Comparison of ENCODE assay signal across 16 cellular contexts in genomic region chr6:24900917-24901697, GRCh38. TPM values are rescaled to one million over a fixed set of nuclear protein-coding genes. Genes with fewer than 3 reads are reported as not detected.
A peak's percentile ranks its signal among the peaks of the same experiment; 100 is the strongest.
DNase-seq lines count a peak whose midpoint lies in the region; ATAC-seq, FAIRE-seq and TF ChIP-seq lines count a peak whose summit lies in the region.
"Had no signal": no experiment of that assay in that cellular context is flagged by ENCODE, and none has a peak within 500 bp of the region (broad histone marks: within the 10 kb centered on the region; RNA-seq: fewer than 3 reads in every experiment).

No MANE protein-coding gene starts in this region.

- H3K36me3 ChIP-seq in liver (ENCODE audit: control insufficient read depth in 4 of 4, insufficient read depth in 3 of 4, low read depth in 1 of 4, low read length in 3 of 4) (no peaks in the 10 kb centered on the region), HepG2 (replicated peaks in 1 of 2; ENCODE audit: control insufficient read depth in 1 of 2, insufficient read depth in 2 of 2, low read length in 2 of 2) (no peaks in the 10 kb centered on the region), Peyer's patch (no peaks in the 10 kb centered on the region)
- H3K36me3 ChIP-seq: BE2C had no signal

- no peak for TF ChIP-seq EP300 in HepG2 (IDR thresholded peaks at IDR 0.05; ENCODE audit: low read depth in 2 of 2, low read length in 2 of 2)
- TF ChIP-seq EP300 in HepG2 (CRISPR knock-in tag; IDR thresholded peaks at IDR 0.05; ENCODE audit: borderline replicate concordance): no peak

- H3K4me3 Mint-ChIP-seq in activated naive CD8-positive, alpha-beta T cell: peak overlapping the region; percentile 75
- peak overlapping the region; percentile 52 for H3K4me3 Mint-ChIP-seq in natural killer cell

- H3K4me3 ChIP-seq in liver (ENCODE audit: low read depth in 1 of 3, low read length in 3 of 3) (no peak overlapping the region), HepG2 (replicated peaks in 1 of 3; ENCODE audit: insufficient read depth in 1 of 3, low read depth in 2 of 3, low read length in 3 of 3) (no peak overlapping the region), Peyer's patch (no peak overlapping the region)

- peaks cover 8% of the 10 kb centered on the region for H3K9me3 Mint-ChIP-seq in activated naive CD8-positive, alpha-beta T cell (ENCODE audit: low read depth)
- peaks cover 0 to 4% of the 10 kb centered on the region in 2 donors for H3K9me3 Mint-ChIP-seq in natural killer cell

- H3K36me3 Mint-ChIP-seq in activated naive CD8-positive, alpha-beta T cell: peaks cover 41% of the 10 kb centered on the region
- H3K36me3 Mint-ChIP-seq in natural killer cell: no peaks in the 10 kb centered on the region

- no peaks in the 10 kb centered on the region for H3K79me2 ChIP-seq in HepG2 (ENCODE audit: insufficient read depth, low read length)

- no peak for TF ChIP-seq CTCF in liver (IDR thresholded peaks at IDR 0.05; ENCODE audit: low read depth, low read length, missing input control)
- no peak for TF ChIP-seq CTCF in HepG2 (CRISPR knock-in tag; IDR thresholded peaks at IDR 0.05)
- TF ChIP-seq CTCF in natural killer cell (IDR thresholded peaks at IDR 0.05): no peak
- no peak for TF ChIP-seq CTCF in Peyer's patch (IDR thresholded peaks at IDR 0.05)

- no peaks in the 10 kb centered on the region for H3K27me3 Mint-ChIP-seq in activated naive CD8-positive, alpha-beta T cell
- H3K27me3 Mint-ChIP-seq in natural killer cell (ENCODE audit: low read depth in 2 of 2): no peaks in the 10 kb centered on the region

- no peak overlapping the region for H3K4me2 ChIP-seq in HepG2 (ENCODE audit: low read depth, low read length)

- peak overlapping the region; percentile 97 for H3K27ac Mint-ChIP-seq in activated naive CD8-positive, alpha-beta T cell
- H3K27ac Mint-ChIP-seq in natural killer cell: peak overlapping the region; percentile 89 to 93

- TF ChIP-seq POLR2A in HepG2 (IDR thresholded peaks at IDR 0.05; ENCODE audit: insufficient read depth in 1 of 2, low read depth in 2 of 2, low read length in 2 of 2): no peak
- no peak for TF ChIP-seq POLR2A in Peyer's patch (IDR thresholded peaks at IDR 0.05)

- in situ Hi-C loops in HepG2 (cut with HindIII; ENCODE audit: extremely low pct_ligation_motif_present, low pct_unique_long_range_greater_than_20kb): no loop called here

- ATAC-seq in HepG2 (no peak), natural killer cell (peak in 1 of 3 donors; percentile 19)

- no peak overlapping the region for H3K27ac ChIP-seq in liver (ENCODE audit: low read depth in 1 of 2, low read length in 2 of 2)
- H3K27ac ChIP-seq in HepG2 (ENCODE audit: extremely low read length, insufficient read depth, low read length): no peak overlapping the region
- H3K27ac ChIP-seq in Peyer's patch: no peak overlapping the region
- H3K27ac ChIP-seq: HL-60, RWPE1 had no signal

- no peak for DNase-seq in HepG2 (ENCODE audit: low spot score)
- DNase-seq in natural killer cell: no peak
- no peak for DNase-seq in DMS114 treated with DMSO at 0.1 percent for 48 hours (lab: John Stamatoyannopoulos, UW; ENCODE audit: unreplicated experiment)
- no peak for DNase-seq in stimulated activated naive CD4-positive, alpha-beta T cell treated with Interleukin-2 at 50 U/mL for 16 hours (lab: John Stamatoyannopoulos, UW)
- no peak for DNase-seq in activated CD8-positive, alpha-beta memory T cell treated with anti-CD3 and anti-CD28 coated beads for 24 hours
- DNase-seq in Peyer's patch: no peak
- DNase-seq: BE2C, DMS79 treated with DMSO at 0.1 percent for 48 hours, midbrain, NCI-H2081 treated with DMSO at 0.1 percent for 48 hours, T1000, trophoblast cell had no signal

- H3K9ac ChIP-seq in liver (ENCODE audit: low read depth in 1 of 2, low read length in 2 of 2) (no peak overlapping the region), HepG2 (ENCODE audit: insufficient read depth, low read depth, low read length) (no peak overlapping the region)

- H3K4me1 ChIP-seq in liver (ENCODE audit: control insufficient read depth in 4 of 4, insufficient read depth in 4 of 4, low read length in 3 of 4): no peaks in the 10 kb centered on the region
- H3K4me1 ChIP-seq in HepG2 (ENCODE audit: insufficient read depth, low read length): no peaks in the 10 kb centered on the region
- H3K4me1 ChIP-seq in Peyer's patch: no peaks in the 10 kb centered on the region
- H3K4me1 ChIP-seq: BE2C had no signal

- intact Hi-C loops in HepG2 (cut with micrococcal nuclease; ENCODE audit: unreplicated experiment): no loop called here
- intact Hi-C loops in natural killer cell (cut with micrococcal nuclease): loop anchor here (1.0 to 5.0 kb wide), 3 partner anchors 8 to 36 kb away; partner anchors contain the start of gene RIPOR2

- no peak overlapping the region for H2AFZ ChIP-seq in HepG2 (ENCODE audit: low read length)

- CTCF ChIA-PET in HepG2 (lab: Yijun Ruan, JAX; ENCODE audit: low intra/inter-chr PET ratio, low total read pairs): no interaction called here

- POLR2A ChIA-PET in HepG2 (lab: Yijun Ruan, JAX): no interaction called here

- no peaks in the 10 kb centered on the region for H4K20me1 ChIP-seq in HepG2 (ENCODE audit: insufficient read depth, low read length)

- TF ChIP-seq RAD21 in liver (IDR thresholded peaks at IDR 0.05): no peak
- no peak for TF ChIP-seq RAD21 in HepG2 (CRISPR knock-in tag; IDR thresholded peaks at IDR 0.05)

- no TSS peak for BruUV-seq in HepG2 (replicated peaks; lab: Mats Ljungman, UMichigan)

- H3K9me3 ChIP-seq in liver (ENCODE audit: control insufficient read depth in 4 of 4, low read length in 3 of 4) (peaks cover 0 to 4% (median 3%) of the 10 kb centered on the region in 4 donors), HepG2 (ENCODE audit: low read length) (no peaks in the 10 kb centered on the region), Peyer's patch (no peaks in the 10 kb centered on the region)
- H3K9me3 ChIP-seq: BE2C had no signal

- no peaks in the 10 kb centered on the region for H3K27me3 ChIP-seq in liver (ENCODE audit: control insufficient read depth in 4 of 4, insufficient read depth in 4 of 4, low read length in 3 of 4)
- peaks cover 0 to 25% of the 10 kb centered on the region in 2 experiments; a peak in 2 of 5 replicates for H3K27me3 ChIP-seq in HepG2 (ENCODE audit: control insufficient read depth in 1 of 2, insufficient read depth in 2 of 2, low read length in 2 of 2)
- H3K27me3 ChIP-seq in Peyer's patch: no peaks in the 10 kb centered on the region
- H3K27me3 ChIP-seq: BE2C had no signal

- peaks cover 94% of the 10 kb centered on the region for H3K4me1 Mint-ChIP-seq in activated naive CD8-positive, alpha-beta T cell (ENCODE audit: low read depth)
- H3K4me1 Mint-ChIP-seq in natural killer cell: peaks cover 89% of the 10 kb centered on the region in 2 donors

- 80% methylated on average over 6 of the region's 6 CpGs for WGBS in liver
- 8% methylated on average over 6 of the region's 6 CpGs for WGBS in HepG2 (ENCODE audit: low lambda C conversion rate)

- no peak for FAIRE-seq in HepG2 (lab: Jason Lieb, UNC)

TF ChIP-seq in liver, 16 proteins besides CTCF, POLR2A, EP300 and RAD21 (continues in another document):
- TF ChIP-seq RXRA (IDR thresholded peaks at IDR 0.05): no peak

TF ChIP-seq in HepG2, 621 proteins besides CTCF, POLR2A, EP300 and RAD21:
- TF ChIP-seq UBTF (CRISPR knock-in tag; IDR thresholded peaks at IDR 0.05) (no peak), MAFF (IDR thresholded peaks at IDR 0.05; ENCODE audit: low read depth, low read length) (no peak), MAFG (CRISPR knock-in tag; IDR thresholded peaks at IDR 0.05) (no peak)

RNA-seq across cellular contexts. Expression of gene RIPOR2, which starts 34.7 kb away (rescaled TPM):
- total RNA-seq in liver (10 to 100 TPM in 1 of 2 donors, 1 to 10 TPM in 1; 5.1 to 10.9 TPM), HepG2 (2016; rRNA removed; fragmentation: Illumina TruSeq; extraction: Trizol) (0.02 and 0.06 TPM in 2 replicates), natural killer cell (100 to 1,000 TPM; 234 to 312 (median 299) TPM), Peyer's patch (100 to 1,000 TPM in 1 of 4 donors, 1 to 10 TPM in 3; 3.7 to 112 (median 6.1) TPM)
- polyA plus RNA-seq in liver (1 to 10 TPM; 1.6 to 2.3 TPM), HepG2 (2011; rRNA removed) (0.05 and 0.16 TPM in 2 replicates)
- not detected in 2 replicates for total RNA-seq in HepG2 (2016; cell fraction: cytosol; rRNA removed; fragmentation: Illumina TruSeq; extraction: Trizol; ENCODE audit: low read depth)
- 0.03 and 0.09 TPM in 2 replicates for total RNA-seq in HepG2 (2016; cell fraction: insoluble cytoplasmic fraction; rRNA removed; fragmentation: Illumina TruSeq; extraction: Trizol)
- total RNA-seq in HepG2 (2016; cell fraction: membrane; rRNA removed; fragmentation: Illumina TruSeq; extraction: Trizol): not detected in 2 replicates
- not detected in 2 replicates for total RNA-seq in HepG2 (2016; cell fraction: nucleus; rRNA removed; fragmentation: Illumina TruSeq; extraction: Trizol)
- polyA plus RNA-seq in HepG2 (2011; cell fraction: cytosol; rRNA removed): 0.01 and 0.03 TPM in 2 replicates
- polyA plus RNA-seq in HepG2 (2011; cell fraction: nucleus; rRNA removed): not detected in 2 replicates
- polyA plus RNA-seq in HepG2 (2012): 0.05 TPM in 2 replicates
- 0.02 TPM in 1 of 2 replicates, not detected in the other for polyA plus RNA-seq in HepG2 (2016; cell fraction: cytosol; fragmentation: Illumina TruSeq; extraction: Trizol; ENCODE audit: low read depth)
- 0.07 TPM in 1 of 2 replicates, not detected in the other for polyA plus RNA-seq in HepG2 (2016; cell fraction: insoluble cytoplasmic fraction; fragmentation: Illumina TruSeq; extraction: Trizol; ENCODE audit: low read depth)
- polyA plus RNA-seq in HepG2 (2016; cell fraction: membrane; fragmentation: Illumina TruSeq; extraction: Trizol; ENCODE audit: low read depth): 0.03 TPM in 1 of 2 replicates, not detected in the other
- 0.18 TPM in 1 of 2 replicates, not detected in the other for polyA plus RNA-seq in HepG2 (2016; cell fraction: nucleus; fragmentation: Illumina TruSeq; extraction: Trizol; ENCODE audit: insufficient read depth, low read depth)
- polyA minus RNA-seq in HepG2 (2011; rRNA and poly(A)+ RNA removed; ENCODE audit: low replicate concordance): 0.33 TPM in 1 of 2 replicates, not detected in the other
- not detected in 2 replicates for polyA minus RNA-seq in HepG2 (2011; cell fraction: cytosol; rRNA and poly(A)+ RNA removed)
- polyA minus RNA-seq in HepG2 (2011; cell fraction: nucleus; rRNA and poly(A)+ RNA removed): not detected in 2 replicates
